In genomic region chr10:71092812-71093391, GRCh38 we compare ENCODE assay signal across 22 cellular contexts.
DNase-seq lines count a peak whose midpoint lies in the region; ATAC-seq and TF ChIP-seq lines count a peak whose summit lies in the region.
"Had no signal": no experiment of that assay in that cellular context is flagged by ENCODE, and none has a peak within 500 bp of the region (broad histone marks: within the 10 kb centered on the region; RNA-seq: fewer than 3 reads in every experiment).

No MANE protein-coding gene starts in this region.

- ATAC-seq in HG03432 (IDR thresholded peaks at IDR 0.05; ENCODE audit: unreplicated experiment) (no peak), GM18511 (IDR thresholded peaks at IDR 0.05; ENCODE audit: unreplicated experiment) (no peak)
- ATAC-seq: activated CD8-positive, alpha-beta memory T cell treated with anti-CD3 and anti-CD28 coated beads, Interleukin-2, amount 10 ng/mL, durations not matched to agents 7 days and 5 days; HCT116; lower lobe of right lung; naive thymus-derived CD8-positive, alpha-beta T cell; T-helper 17 cell had no signal

- H3K36me3 Mint-ChIP-seq in nephron progenitor cell (ENCODE audit: low read depth), result no peaks in the 10 kb centered on the region
- H3K36me3 Mint-ChIP-seq: activated CD8-positive, alpha-beta memory T cell treated with anti-CD3 and anti-CD28 coated beads, Interleukin-2, amount 10 ng/mL, durations not matched to agents 7 days and 5 days; naive thymus-derived CD8-positive, alpha-beta T cell had no signal

- peaks cover 45% of the 10 kb centered on the region for H3K4me1 Mint-ChIP-seq in nephron progenitor cell
- H3K4me1 Mint-ChIP-seq: naive thymus-derived CD8-positive, alpha-beta T cell; T-helper 17 cell had no signal

- intact Hi-C loops in cardiac septum (cut with DNase I), result no loop called here

- no peak for TF ChIP-seq CTCF in nephron progenitor cell (IDR thresholded peaks at IDR 0.05)

- DNase-seq in activated CD8-positive, alpha-beta memory T cell treated with anti-CD3 and anti-CD28 coated beads for 24 hours, result peak; percentile 26
- DNase-seq in activated CD8-positive, alpha-beta memory T cell treated with anti-CD3 and anti-CD28 coated beads, Interleukin-2, amount 50 U/mL, for 48 hours, result no peak
- DNase-seq in cardiac septum (ENCODE audit: low spot score) (peak; percentile 68), nephron progenitor cell (no peak), ureter (ENCODE audit: low spot score) (peak; percentile 34), HK-2 (ENCODE audit: unreplicated experiment) (no peak)
- DNase-seq: activated gamma-delta T cell treated with Interleukin-2 at 50 U/mL for 16 hours; C1 segment of cervical spinal cord; central memory CD4-positive, alpha-beta T cell; effector CD4-positive, alpha-beta T cell; lower lobe of right lung; MG63; NCI-H187; NCI-H226; PC-9; SJCRH30; T-helper 17 cell had no signal

- peaks cover 14% of the 10 kb centered on the region for H3K27me3 Mint-ChIP-seq in nephron progenitor cell (ENCODE audit: low read depth, poor library complexity)

- H3K9me3 Mint-ChIP-seq in nephron progenitor cell, result peaks cover 4% of the 10 kb centered on the region

- peak overlapping the region; percentile 41 for H3K27ac Mint-ChIP-seq in nephron progenitor cell
- H3K27ac Mint-ChIP-seq: activated CD8-positive, alpha-beta memory T cell treated with anti-CD3 and anti-CD28 coated beads, Interleukin-2, amount 10 ng/mL, durations not matched to agents 7 days and 5 days; naive thymus-derived CD8-positive, alpha-beta T cell; T-helper 17 cell had no signal

- H3K4me3 Mint-ChIP-seq in nephron progenitor cell, result no peak overlapping the region
- H3K4me3 Mint-ChIP-seq: activated CD8-positive, alpha-beta memory T cell treated with anti-CD3 and anti-CD28 coated beads, Interleukin-2, amount 10 ng/mL, durations not matched to agents 7 days and 5 days; naive thymus-derived CD8-positive, alpha-beta T cell; T-helper 17 cell had no signal

Comparison
In these comparisons a context has a peak if more than half of its experiments do, and no peak if none do; other contexts are left out.
1. DNase-seq: peak in activated CD8-positive, alpha-beta memory T cell treated with anti-CD3 and anti-CD28 coated beads for 24 hours (single experiment), cardiac septum (single experiment) and ureter (single experiment); none in activated CD8-positive, alpha-beta memory T cell treated with anti-CD3 and anti-CD28 coated beads, Interleukin-2, amount 50 U/mL, for 48 hours (single experiment), nephron progenitor cell (single experiment) and HK-2 (single experiment).